Comparison of ENCODE assay signal across 8 cellular contexts in genomic region chr3:37974121-37974927, GRCh38. TPM values are rescaled to one million over a fixed set of nuclear protein-coding genes. Genes with fewer than 3 reads are reported as not detected.
A peak's percentile ranks its signal among the peaks of the same experiment; 100 is the strongest.
DNase-seq lines count a peak whose midpoint lies in the region; ATAC-seq, FAIRE-seq and TF ChIP-seq lines count a peak whose summit lies in the region.

No MANE protein-coding gene starts in this region.

- H3K4me3 Mint-ChIP-seq in central memory CD8-positive, alpha-beta T cell = no peak overlapping the region

- no peak overlapping the region for H3K27ac Mint-ChIP-seq in central memory CD8-positive, alpha-beta T cell (ENCODE audit: low read depth)

- H2AFZ ChIP-seq in HepG2 (ENCODE audit: low read length) = no peak overlapping the region

- H3K4me1 Mint-ChIP-seq in central memory CD8-positive, alpha-beta T cell = peaks cover 7% of the 10 kb centered on the region

- 0 out of 2 replicates have a peak, but pooled peaks have one; percentile 44 for TF ChIP-seq RAD21 in HepG2 (CRISPR knock-in tag; IDR thresholded peaks at IDR 0.05)

- no peak for TF ChIP-seq POLR2A in HepG2 (IDR thresholded peaks at IDR 0.05; ENCODE audit: insufficient read depth in 1 of 2, low read depth in 2 of 2, low read length in 2 of 2)

- no peak overlapping the region for H3K27ac ChIP-seq in HepG2 (ENCODE audit: extremely low read length, insufficient read depth, low read length)

- H3K9ac ChIP-seq in HepG2 (ENCODE audit: insufficient read depth, low read depth, low read length) = no peak overlapping the region

- BruUV-seq in HepG2 (replicated peaks; lab: Mats Ljungman, UMichigan) = no TSS peak

- DNase-seq in GM04504 (ENCODE audit: low read depth) (peak; percentile 20), HepG2 (ENCODE audit: low spot score) (peak; percentile 56), DMS79 treated with DMSO at 0.1 percent for 48 hours (lab: John Stamatoyannopoulos, UW) (no peak)
- peak; percentile 59 for DNase-seq in activated CD4-positive, CD25-positive, alpha-beta regulatory T cell treated with anti-CD3 and anti-CD28 coated beads, Interleukin-2, amount 50 U/mL, for 16 hours (ENCODE audit: low read depth, low spot score)
- peak; percentile 48 to 54 for DNase-seq in central memory CD8-positive, alpha-beta T cell (ENCODE audit: low spot score in 2 of 2)
- DNase-seq in stimulated activated CD4-positive, alpha-beta T cell treated with anti-CD3 and anti-CD28 coated beads, TNF-alpha, amount 100 ng/mL, for 48 hours (ENCODE audit: low read depth in 3 of 3) = peak; percentile 33 to 56 (median 45)

- ATAC-seq in GM21723 (IDR thresholded peaks at IDR 0.05; ENCODE audit: unreplicated experiment) = peak; percentile 97
- ATAC-seq in central memory CD8-positive, alpha-beta T cell (replicated peaks; ENCODE audit: extremely low read depth, poor library complexity, severe bottlenecking) = peak; percentile 91
- ATAC-seq in HepG2 = peak; percentile 93

- H3K4me1 ChIP-seq in HepG2 (ENCODE audit: insufficient read depth, low read length) = peaks cover 21% of the 10 kb centered on the region

- no peaks in the 10 kb centered on the region for H3K9me3 Mint-ChIP-seq in central memory CD8-positive, alpha-beta T cell

- no peaks in the 10 kb centered on the region for H4K20me1 ChIP-seq in HepG2 (ENCODE audit: insufficient read depth, low read length)

- CTCF ChIA-PET in HepG2 (lab: Yijun Ruan, JAX; ENCODE audit: low intra/inter-chr PET ratio, low total read pairs) = interaction anchor here (0.6 to 2.9 kb wide), 5 partner anchors 19 to 119 kb away, joined by 3 to 21 read pairs (median 7); no protein-coding TSS in a partner anchor

- in situ Hi-C loops in HepG2 (cut with HindIII; ENCODE audit: extremely low pct_ligation_motif_present, low pct_unique_long_range_greater_than_20kb) = no loop called here

- no peak overlapping the region for H3K4me3 ChIP-seq in HepG2 (replicated peaks in 1 of 3; ENCODE audit: insufficient read depth in 1 of 3, low read depth in 2 of 3, low read length in 3 of 3)

- TF ChIP-seq CTCF in LNCAP (IDR thresholded peaks at IDR 0.05) (peak; percentile 73), HepG2 (CRISPR knock-in tag; IDR thresholded peaks at IDR 0.05) (peak; percentile 88)

- H3K27me3 ChIP-seq in HepG2 (ENCODE audit: control insufficient read depth in 1 of 2, insufficient read depth in 2 of 2, low read length in 2 of 2) = no peaks in the 10 kb centered on the region

- intact Hi-C loops in HepG2 (cut with micrococcal nuclease; ENCODE audit: unreplicated experiment) = loop anchor here (1.0 kb wide), 1 partner anchor 29 kb away; no protein-coding TSS in a partner anchor

- FAIRE-seq in HepG2 (lab: Jason Lieb, UNC) = peak; percentile 77

- TF ChIP-seq EP300 in HepG2 (IDR thresholded peaks at IDR 0.05; ENCODE audit: low read depth in 2 of 2, low read length in 2 of 2) (no peak), HepG2 (CRISPR knock-in tag; IDR thresholded peaks at IDR 0.05; ENCODE audit: borderline replicate concordance) (no peak)

- POLR2A ChIA-PET in HepG2 (lab: Yijun Ruan, JAX) = interaction anchor here (0.8 to 1.0 kb wide), 3 partner anchors 10 to 143 kb away, joined by 3 to 6 read pairs (median 3); no protein-coding TSS in a partner anchor

- H3K36me3 Mint-ChIP-seq in central memory CD8-positive, alpha-beta T cell (ENCODE audit: insufficient read depth) = no peaks in the 10 kb centered on the region

- 84% methylated on average over 9 of the region's 9 CpGs for WGBS in HepG2 (ENCODE audit: low lambda C conversion rate)

- H3K79me2 ChIP-seq in HepG2 (ENCODE audit: insufficient read depth, low read length) = no peaks in the 10 kb centered on the region

- no peaks in the 10 kb centered on the region for H3K27me3 Mint-ChIP-seq in central memory CD8-positive, alpha-beta T cell

- H3K9me3 ChIP-seq in HepG2 (ENCODE audit: low read length) = no peaks in the 10 kb centered on the region

- peaks cover 36 to 71% of the 10 kb centered on the region in 2 experiments; a peak in 4 of 5 replicates for H3K36me3 ChIP-seq in HepG2 (replicated peaks in 1 of 2; ENCODE audit: control insufficient read depth in 1 of 2, insufficient read depth in 2 of 2, low read length in 2 of 2)

- no peak overlapping the region for H3K4me2 ChIP-seq in HepG2 (ENCODE audit: low read depth, low read length)

TF ChIP-seq in HepG2, 621 proteins besides CTCF, POLR2A, EP300 and RAD21 (continues in another document):
- TF ChIP-seq HNRNPUL1 (IDR thresholded peaks at IDR 0.05; ENCODE audit: low read depth, low read length) = no peak
- peak; percentile 66 for TF ChIP-seq XRCC5 (optimal IDR thresholded peaks at IDR 0.05; ENCODE audit: low read length)
- TF ChIP-seq ZNF207 (IDR thresholded peaks at IDR 0.05; ENCODE audit: borderline replicate concordance) = no peak
- TF ChIP-seq NCOA5 (CRISPR knock-in tag; IDR thresholded peaks at IDR 0.05) = no peak
- no peak for TF ChIP-seq ZNF781 (CRISPR knock-in tag; IDR thresholded peaks at IDR 0.05; ENCODE audit: borderline replicate concordance, not compliant biosample characterization)
- no peak for TF ChIP-seq ZNF362 (CRISPR knock-in tag; IDR thresholded peaks at IDR 0.05; ENCODE audit: borderline replicate concordance)
- peak; percentile 52 for TF ChIP-seq SMC3 (IDR thresholded peaks at IDR 0.05; ENCODE audit: low read length)
- TF ChIP-seq STAG1 (CRISPR knock-in tag; IDR thresholded peaks at IDR 0.05) = peak; percentile 74
- TF ChIP-seq HDAC1 (CRISPR knock-in tag; IDR thresholded peaks at IDR 0.05) = no peak

RNA-seq across cellular contexts. Expression of gene VILL, which starts 16.3 kb away (rescaled TPM):
- total RNA-seq in HepG2 (2016; rRNA removed; fragmentation: Illumina TruSeq; extraction: Trizol) = 3.2 and 4.0 TPM in 2 replicates
- total RNA-seq in HepG2 (2016; cell fraction: cytosol; rRNA removed; fragmentation: Illumina TruSeq; extraction: Trizol; ENCODE audit: low read depth) = 4.3 and 5.3 TPM in 2 replicates
- total RNA-seq in HepG2 (2016; cell fraction: insoluble cytoplasmic fraction; rRNA removed; fragmentation: Illumina TruSeq; extraction: Trizol) = 2.3 and 4.1 TPM in 2 replicates
- total RNA-seq in HepG2 (2016; cell fraction: membrane; rRNA removed; fragmentation: Illumina TruSeq; extraction: Trizol) = 3.3 and 5.4 TPM in 2 replicates
- 2.0 and 2.1 TPM in 2 replicates for total RNA-seq in HepG2 (2016; cell fraction: nucleus; rRNA removed; fragmentation: Illumina TruSeq; extraction: Trizol)
- polyA plus RNA-seq in HepG2 (2011; rRNA removed) = 5.3 and 7.5 TPM in 2 replicates
- 5.6 and 9.0 TPM in 2 replicates for polyA plus RNA-seq in HepG2 (2011; cell fraction: cytosol; rRNA removed)
- 8.6 and 9.9 TPM in 2 replicates for polyA plus RNA-seq in HepG2 (2011; cell fraction: nucleus; rRNA removed)
- polyA plus RNA-seq in HepG2 (2012) = 2.1 and 2.6 TPM in 2 replicates
- 4.2 and 6.5 TPM in 2 replicates for polyA plus RNA-seq in HepG2 (2016; cell fraction: cytosol; fragmentation: Illumina TruSeq; extraction: Trizol; ENCODE audit: low read depth)
- 2.0 and 2.3 TPM in 2 replicates for polyA plus RNA-seq in HepG2 (2016; cell fraction: insoluble cytoplasmic fraction; fragmentation: Illumina TruSeq; extraction: Trizol; ENCODE audit: low read depth)
- 3.5 and 5.1 TPM in 2 replicates for polyA plus RNA-seq in HepG2 (2016; cell fraction: membrane; fragmentation: Illumina TruSeq; extraction: Trizol; ENCODE audit: low read depth)
- polyA plus RNA-seq in HepG2 (2016; cell fraction: nucleus; fragmentation: Illumina TruSeq; extraction: Trizol; ENCODE audit: insufficient read depth, low read depth) = 2.0 and 2.9 TPM in 2 replicates
- 1.2 and 3.8 TPM in 2 replicates for polyA minus RNA-seq in HepG2 (2011; rRNA and poly(A)+ RNA removed; ENCODE audit: low replicate concordance)
- 0.89 TPM in 1 of 2 replicates, not detected in the other for polyA minus RNA-seq in HepG2 (2011; cell fraction: cytosol; rRNA and poly(A)+ RNA removed)
- polyA minus RNA-seq in HepG2 (2011; cell fraction: nucleus; rRNA and poly(A)+ RNA removed) = 6.2 and 7.3 TPM in 2 replicates

RNA-seq across cellular contexts. Expression of gene PLCD1, which starts 55.1 kb away (rescaled TPM):
- 10.1 and 11.4 TPM in 2 replicates for total RNA-seq in HepG2 (2016; rRNA removed; fragmentation: Illumina TruSeq; extraction: Trizol)
- total RNA-seq in HepG2 (2016; cell fraction: cytosol; rRNA removed; fragmentation: Illumina TruSeq; extraction: Trizol; ENCODE audit: low read depth) = 2.1 and 3.6 TPM in 2 replicates
- 9.3 and 12.3 TPM in 2 replicates for total RNA-seq in HepG2 (2016; cell fraction: insoluble cytoplasmic fraction; rRNA removed; fragmentation: Illumina TruSeq; extraction: Trizol)
- 4.6 and 5.7 TPM in 2 replicates for total RNA-seq in HepG2 (2016; cell fraction: membrane; rRNA removed; fragmentation: Illumina TruSeq; extraction: Trizol)
- total RNA-seq in HepG2 (2016; cell fraction: nucleus; rRNA removed; fragmentation: Illumina TruSeq; extraction: Trizol) = 8.0 and 8.9 TPM in 2 replicates
- polyA plus RNA-seq in HepG2 (2011; rRNA removed) = 12.4 and 12.8 TPM in 2 replicates
- polyA plus RNA-seq in HepG2 (2011; cell fraction: cytosol; rRNA removed) = 7.2 and 10.7 TPM in 2 replicates
- 30.9 and 33.2 TPM in 2 replicates for polyA plus RNA-seq in HepG2 (2011; cell fraction: nucleus; rRNA removed)
- 10.6 and 11.1 TPM in 2 replicates for polyA plus RNA-seq in HepG2 (2012)
- 2.2 and 2.7 TPM in 2 replicates for polyA plus RNA-seq in HepG2 (2016; cell fraction: cytosol; fragmentation: Illumina TruSeq; extraction: Trizol; ENCODE audit: low read depth)
- 6.8 and 9.0 TPM in 2 replicates for polyA plus RNA-seq in HepG2 (2016; cell fraction: insoluble cytoplasmic fraction; fragmentation: Illumina TruSeq; extraction: Trizol; ENCODE audit: low read depth)
- 3.9 and 5.6 TPM in 2 replicates for polyA plus RNA-seq in HepG2 (2016; cell fraction: membrane; fragmentation: Illumina TruSeq; extraction: Trizol; ENCODE audit: low read depth)
- 13.4 and 22.2 TPM in 2 replicates for polyA plus RNA-seq in HepG2 (2016; cell fraction: nucleus; fragmentation: Illumina TruSeq; extraction: Trizol; ENCODE audit: insufficient read depth, low read depth)
- 2.2 and 34.5 TPM in 2 replicates for polyA minus RNA-seq in HepG2 (2011; rRNA and poly(A)+ RNA removed; ENCODE audit: low replicate concordance)
- polyA minus RNA-seq in HepG2 (2011; cell fraction: cytosol; rRNA and poly(A)+ RNA removed) = 11.5 and 15.0 TPM in 2 replicates
- 8.4 and 11.8 TPM in 2 replicates for polyA minus RNA-seq in HepG2 (2011; cell fraction: nucleus; rRNA and poly(A)+ RNA removed)
